Comparison of ENCODE assay signal across 16 cellular contexts in the genomic region with DNA sequence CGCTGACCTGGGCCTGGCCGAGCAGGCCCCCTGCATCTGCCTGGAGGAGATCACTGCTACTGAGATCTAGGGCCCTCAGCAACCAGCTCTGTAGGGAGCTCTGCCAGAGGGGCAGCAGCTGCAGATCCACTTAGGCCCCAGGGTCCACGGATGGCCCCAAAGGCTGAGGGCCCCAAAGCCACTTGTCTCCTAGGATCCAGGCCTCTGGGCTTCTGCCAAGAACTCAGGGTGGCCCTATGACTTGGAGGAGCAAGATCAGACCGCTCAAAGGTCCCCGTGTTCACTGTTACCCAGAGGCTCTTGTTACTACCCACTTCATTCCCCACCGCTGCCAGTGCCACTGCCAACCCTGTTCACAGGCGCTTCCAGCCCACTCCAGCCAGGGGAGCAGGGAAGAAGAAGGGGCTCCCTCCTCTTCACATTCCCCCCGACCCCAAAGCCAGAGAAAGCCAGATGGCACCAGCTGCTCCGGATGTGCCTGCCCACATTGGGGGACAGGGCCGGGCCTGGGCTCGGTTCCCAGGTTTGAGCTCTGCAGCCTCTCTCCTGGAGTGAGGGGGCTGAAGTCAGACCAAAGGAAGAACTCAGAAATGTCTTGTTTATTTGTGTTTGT. TPM values are rescaled to one million over a fixed set of nuclear protein-coding genes. Genes with fewer than 3 reads are reported as not detected.
DNase-seq lines count a peak whose midpoint lies in the region; ATAC-seq and TF ChIP-seq lines count a peak whose summit lies in the region.
"Had no signal": no experiment of that assay in that cellular context is flagged by ENCODE, and none has a peak within 500 bp of the region (broad histone marks: within the 10 kb centered on the region; RNA-seq: fewer than 3 reads in every experiment).

No MANE protein-coding gene starts in this region.

- peak overlapping the region; percentile 58; the same call in 1 of the 2 replicates for H3K27ac ChIP-seq in HEK293 (ENCODE audit: extremely low read depth, low read depth, low read length)
- H3K27ac ChIP-seq in mammary epithelial cell (ENCODE audit: insufficient read depth, low read depth, low read length), result no peak overlapping the region
- H3K27ac ChIP-seq in layer of hippocampus (ENCODE audit: low read depth, low read length), result peak overlapping the region; percentile 86
- H3K27ac ChIP-seq in stomach smooth muscle (ENCODE audit: low read length), result peak overlapping the region; percentile 31
- no peak overlapping the region for H3K27ac ChIP-seq in naive thymus-derived CD4-positive, alpha-beta T cell (ENCODE audit: low read depth, low read length)
- peak overlapping the region in 1 of 2 donors; percentile 23 for H3K27ac ChIP-seq in left lung

- in situ Hi-C loops in mammary epithelial cell (cut with MboI; ENCODE audit: low sequenced_read_pairs in 2 of 2), result no loop called here

- H3K36me3 ChIP-seq in HEK293 (ENCODE audit: control insufficient read depth in 2 of 2, insufficient read depth in 1 of 2, low read length in 2 of 2) (peaks cover 8 to 55% of the 10 kb centered on the region in 2 experiments; a peak in 2 of 3 replicates), mammary epithelial cell (ENCODE audit: insufficient read depth, low read length) (no peaks in the 10 kb centered on the region), stomach smooth muscle (ENCODE audit: control insufficient read depth in 2 of 2, insufficient read depth in 2 of 2, low read length in 2 of 2) (peaks cover 25 to 26% of the 10 kb centered on the region in 2 donors), left lung (peaks cover 3 to 52% of the 10 kb centered on the region in 2 donors)
- peaks cover 0 to 37% (median 0%) of the 10 kb centered on the region in 3 experiments for H3K36me3 ChIP-seq in naive thymus-derived CD4-positive, alpha-beta T cell (ENCODE audit: control insufficient read depth in 2 of 3, insufficient read depth in 3 of 3, low read length in 3 of 3)

- no peak for ATAC-seq in naive thymus-derived CD4-positive, alpha-beta T cell
- ATAC-seq in left lung, result no peak
- ATAC-seq: activated T-cell treated with anti-CD3 and anti-CD28 coated beads, Interleukin-2, amount 50 U/mL, for 72 hours had no signal

- no peaks in the 10 kb centered on the region for H3K9me3 Mint-ChIP-seq in naive thymus-derived CD4-positive, alpha-beta T cell
- H3K9me3 Mint-ChIP-seq: activated CD4-positive, alpha-beta T cell treated with anti-CD3 and anti-CD28 coated beads, Interleukin-2, amount 10 ng/mL, durations not matched to agents 24 days and 14 days; activated T-cell treated with anti-CD3 and anti-CD28 coated beads, Interleukin-2, amount 50 U/mL, for 72 hours; CD4-positive, CD25-positive, alpha-beta regulatory T cell; endodermal cell had no signal

- dilution Hi-C loops in mammary epithelial cell (cut with HindIII; ENCODE audit: low sequenced_read_pairs), result no loop called here

- H3K4me2 ChIP-seq in mammary epithelial cell (ENCODE audit: insufficient read depth, low read depth, low read length), result no peak overlapping the region

- H3K27me3 Mint-ChIP-seq in naive thymus-derived CD4-positive, alpha-beta T cell, result no peaks in the 10 kb centered on the region
- H3K27me3 Mint-ChIP-seq: activated CD4-positive, alpha-beta T cell treated with anti-CD3 and anti-CD28 coated beads, Interleukin-2, amount 10 ng/mL, durations not matched to agents 24 days and 14 days; CD4-positive, CD25-positive, alpha-beta regulatory T cell had no signal

- H4K20me1 ChIP-seq in mammary epithelial cell (ENCODE audit: insufficient read depth, low read length), result no peaks in the 10 kb centered on the region

- intact Hi-C loops in mammary epithelial cell (cut with micrococcal nuclease) (no loop called here), left lung (cut with DNase I) (no loop called here)
- intact Hi-C loops in naive thymus-derived CD4-positive, alpha-beta T cell (cut with micrococcal nuclease), result no loop called here

- H3K4me1 Mint-ChIP-seq in naive thymus-derived CD4-positive, alpha-beta T cell, result no peaks in the 10 kb centered on the region
- H3K4me1 Mint-ChIP-seq: activated CD4-positive, alpha-beta T cell treated with anti-CD3 and anti-CD28 coated beads, Interleukin-2, amount 10 ng/mL, durations not matched to agents 24 days and 14 days; CD4-positive, CD25-positive, alpha-beta regulatory T cell had no signal

- TSS peak; percentile 33 for BruUV-seq in mammary epithelial cell (replicated peaks; lab: Mats Ljungman, UMichigan)

- POLR2A ChIA-PET in HEK293 (lab: Yijun Ruan, JAX), result interaction anchor here (1.1 to 3.0 kb wide), 2 partner anchors 10 kb away, joined by 3 to 9 read pairs; no protein-coding TSS in a partner anchor
- POLR2A ChIA-PET in naive thymus-derived CD4-positive, alpha-beta T cell (lab: Charles Lee), result interaction anchor here (1.1 to 1.5 kb wide), 2 partner anchors 8 to 9 kb away, joined by 3 to 6 read pairs; partner anchors contain the start of gene LZTS2

- no peak for TF ChIP-seq CTCF in HEK293 (tag by site-specific recombination; IDR thresholded peaks at IDR 0.05)
- no peak for TF ChIP-seq CTCF in mammary epithelial cell (conservative IDR thresholded peaks at IDR 0.05 in 1 of 2, IDR thresholded peaks at IDR 0.05 in 1 of 2; ENCODE audit: extremely low read depth in 1 of 2, insufficient read depth in 1 of 2, low read depth in 1 of 2, low read length in 2 of 2)
- TF ChIP-seq CTCF in left lung (IDR thresholded peaks at IDR 0.05), result no peak

- H3K4me3 ChIP-seq in HEK293 (ENCODE audit: low read depth, low read length), result no peak overlapping the region
- no peak overlapping the region for H3K4me3 ChIP-seq in mammary epithelial cell (replicated peaks in 1 of 3; ENCODE audit: insufficient read depth in 1 of 3, low read depth in 2 of 3, low read length in 3 of 3)
- H3K4me3 ChIP-seq in stomach smooth muscle (ENCODE audit: low read length in 2 of 2), result no peak overlapping the region
- H3K4me3 ChIP-seq in naive thymus-derived CD4-positive, alpha-beta T cell (ENCODE audit: low read length), result no peak overlapping the region
- H3K4me3 ChIP-seq in left lung, result no peak overlapping the region
- H3K4me3 ChIP-seq: prostate gland had no signal

- H3K4me1 ChIP-seq in HEK293 (ENCODE audit: control insufficient read depth, insufficient read depth, low read length) (0 out of 2 replicates have a peak, but pooled peaks cover 2% of the 10 kb centered on the region), mammary epithelial cell (ENCODE audit: insufficient read depth, low read length) (peaks cover 24% of the 10 kb centered on the region), stomach smooth muscle (ENCODE audit: control insufficient read depth, insufficient read depth, low read length) (peaks cover 39% of the 10 kb centered on the region), left lung (peaks cover 5 to 18% of the 10 kb centered on the region in 2 donors)
- no peaks in the 10 kb centered on the region for H3K4me1 ChIP-seq in naive thymus-derived CD4-positive, alpha-beta T cell (ENCODE audit: control insufficient read depth in 2 of 2, insufficient read depth in 2 of 2, low read length in 2 of 2)

- no peaks in the 10 kb centered on the region for H3K27me3 ChIP-seq in mammary epithelial cell (ENCODE audit: insufficient read depth, low read length)
- H3K27me3 ChIP-seq in layer of hippocampus (ENCODE audit: control insufficient read depth, insufficient read depth, low read length), result no peaks in the 10 kb centered on the region
- no peaks in the 10 kb centered on the region for H3K27me3 ChIP-seq in stomach smooth muscle (ENCODE audit: control insufficient read depth in 1 of 2, insufficient read depth in 2 of 2, low read length in 2 of 2)
- H3K27me3 ChIP-seq in naive thymus-derived CD4-positive, alpha-beta T cell (ENCODE audit: control insufficient read depth in 2 of 2, insufficient read depth in 2 of 2, low read length in 2 of 2), result no peaks in the 10 kb centered on the region
- H3K27me3 ChIP-seq in left lung, result no peaks in the 10 kb centered on the region

- H3K27ac Mint-ChIP-seq in naive thymus-derived CD4-positive, alpha-beta T cell, result no peak overlapping the region
- H3K27ac Mint-ChIP-seq: activated CD4-positive, alpha-beta T cell treated with anti-CD3 and anti-CD28 coated beads, Interleukin-2, amount 10 ng/mL, durations not matched to agents 24 days and 14 days; activated T-cell treated with anti-CD3 and anti-CD28 coated beads, Interleukin-2, amount 50 U/mL, for 72 hours; CD4-positive, CD25-positive, alpha-beta regulatory T cell; endodermal cell had no signal

- no peak for DNase-seq in mammary epithelial cell
- DNase-seq in naive thymus-derived CD4-positive, alpha-beta T cell, result no peak
- no peak for DNase-seq in stimulated activated CD4-positive, alpha-beta T cell treated with anti-CD3 and anti-CD28 coated beads, Interleukin-4, amount 100 ng/mL, for 1 hour
- DNase-seq in UCSD-AML1 (lab: John Stamatoyannopoulos, UW; ENCODE audit: unreplicated experiment), result no peak
- no peak for DNase-seq in left lung
- DNase-seq: activated CD4-positive, alpha-beta T cell treated with anti-CD3 and anti-CD28 coated beads, Interleukin-2, amount 10 ng/mL, durations not matched to agents 24 days and 14 days; activated T-cell treated with anti-CD3 and anti-CD28 coated beads, Interleukin-2, amount 50 U/mL, for 72 hours; CD4-positive, CD25-positive, alpha-beta regulatory T cell; endodermal cell; KG1; mesendoderm; T-helper 1 cell had no signal

- peaks cover 0 to 4% (median 0%) of the 10 kb centered on the region in 5 donors for H3K36me3 Mint-ChIP-seq in naive thymus-derived CD4-positive, alpha-beta T cell

- no peak overlapping the region for H3K9ac ChIP-seq in mammary epithelial cell (ENCODE audit: insufficient read depth, low read length)
- H3K9ac ChIP-seq in stomach smooth muscle (ENCODE audit: low read length in 2 of 2), result no peak overlapping the region

- H3K9me3 ChIP-seq in HEK293 (ENCODE audit: control insufficient read depth, insufficient read depth, low read depth, low read length) (no peaks in the 10 kb centered on the region), mammary epithelial cell (replicated peaks; ENCODE audit: insufficient read depth, low read length) (no peaks in the 10 kb centered on the region), stomach smooth muscle (ENCODE audit: control insufficient read depth in 2 of 2, low read length in 2 of 2) (no peaks in the 10 kb centered on the region), left lung (no peaks in the 10 kb centered on the region)
- H3K9me3 ChIP-seq in naive thymus-derived CD4-positive, alpha-beta T cell (ENCODE audit: control insufficient read depth in 2 of 3, low read length in 3 of 3), result no peaks in the 10 kb centered on the region
- H3K9me3 ChIP-seq: prostate gland had no signal

- H2AFZ ChIP-seq in mammary epithelial cell (ENCODE audit: low read depth, low read length), result no peak overlapping the region

- WGBS in mammary epithelial cell (ENCODE audit: low coverage, missing lambda C conversion rate), result 47% methylated on average over 10 of the region's 11 CpGs

- peaks cover 19% of the 10 kb centered on the region for H3K79me2 ChIP-seq in mammary epithelial cell (ENCODE audit: insufficient read depth, low read length)

- CTCF ChIA-PET in HEK293 (lab: Yijun Ruan, JAX), result interaction anchor here (0.7 to 2.4 kb wide), 7 partner anchors 9 to 89 kb away, joined by 3 to 15 read pairs (median 5); no protein-coding TSS in a partner anchor
- CTCF ChIA-PET in mammary epithelial cell (lab: Charles Lee; ENCODE audit: low non-redundant PET), result no interaction called here
- CTCF ChIA-PET in naive thymus-derived CD4-positive, alpha-beta T cell (lab: Charles Lee), result interaction anchor here (1.1 to 1.8 kb wide), 2 partner anchors 9 to 10 kb away, joined by 3 to 8 read pairs; no protein-coding TSS in a partner anchor

- H3K4me3 Mint-ChIP-seq in naive thymus-derived CD4-positive, alpha-beta T cell, result no peak overlapping the region
- H3K4me3 Mint-ChIP-seq: activated CD4-positive, alpha-beta T cell treated with anti-CD3 and anti-CD28 coated beads, Interleukin-2, amount 10 ng/mL, durations not matched to agents 24 days and 14 days; activated T-cell treated with anti-CD3 and anti-CD28 coated beads, Interleukin-2, amount 50 U/mL, for 72 hours; CD4-positive, CD25-positive, alpha-beta regulatory T cell; endodermal cell had no signal

RNA-seq across cellular contexts. Expression of gene LZTS2, which starts 7.6 kb away (rescaled TPM):
- total RNA-seq in mammary epithelial cell (100 to 1,000 TPM in 1 of 2 donors, 10 to 100 TPM in 1; 44.3 to 159 TPM), left lung (10 to 100 TPM; 47.6 to 48.6 TPM)
- 30.4 TPM for polyA plus RNA-seq in mammary epithelial cell
- polyA minus RNA-seq in mammary epithelial cell, result 18.3 TPM
- total RNA-seq in naive thymus-derived CD4-positive, alpha-beta T cell, result 10 to 100 TPM; 16.0 to 44.7 (median 25.5) TPM
- polyA plus RNA-seq in naive thymus-derived CD4-positive, alpha-beta T cell, result 10 to 100 TPM; 10.8 to 25.6 TPM

RNA-seq across cellular contexts. Expression of gene TWNK, which starts 19.9 kb away (rescaled TPM):
- 10 to 100 TPM in 1 of 2 donors, 1 to 10 TPM in 1; 6.8 to 18.7 TPM for total RNA-seq in mammary epithelial cell
- polyA plus RNA-seq in mammary epithelial cell, result 14.4 TPM
- 13.5 TPM for polyA minus RNA-seq in mammary epithelial cell
- 10 to 100 TPM in 3 of 5 experiments, 1 to 10 TPM in 2; 5.8 to 17.3 (median 14.8) TPM for total RNA-seq in naive thymus-derived CD4-positive, alpha-beta T cell
- polyA plus RNA-seq in naive thymus-derived CD4-positive, alpha-beta T cell, result 10 to 100 TPM; 10.0 to 18.9 TPM
- 1 to 10 TPM; 3.4 to 6.6 TPM for total RNA-seq in left lung

RNA-seq across cellular contexts. Expression of gene MRPL43, which starts 19.9 kb away (rescaled TPM):
- 10 to 100 TPM; 48.0 to 65.4 TPM for total RNA-seq in mammary epithelial cell
- 104 TPM for polyA plus RNA-seq in mammary epithelial cell
- 16.2 TPM for polyA minus RNA-seq in mammary epithelial cell
- total RNA-seq in naive thymus-derived CD4-positive, alpha-beta T cell, result 10 to 100 TPM; 35.8 to 74.5 (median 46.5) TPM
- polyA plus RNA-seq in naive thymus-derived CD4-positive, alpha-beta T cell, result 100 to 1,000 TPM; 143 to 149 TPM
- 10 to 100 TPM; 55.0 to 67.9 TPM for total RNA-seq in left lung

RNA-seq across cellular contexts. Expression of gene PDZD7, which starts 23.7 kb away (rescaled TPM):
- total RNA-seq in mammary epithelial cell (1 to 10 TPM in 1 of 2 donors, under 1 TPM in 1; 0.59 to 2.7 TPM), left lung (under 1 TPM; 0.58 to 0.96 TPM)
- polyA plus RNA-seq in mammary epithelial cell, result 0.95 TPM
- 0.47 TPM for polyA minus RNA-seq in mammary epithelial cell
- total RNA-seq in naive thymus-derived CD4-positive, alpha-beta T cell, result 1 to 10 TPM in 3 of 5 experiments, under 1 TPM in 2; 0.65 to 2.8 (median 1.8) TPM
- polyA plus RNA-seq in naive thymus-derived CD4-positive, alpha-beta T cell, result 1 to 10 TPM in 1 of 2 donors, under 1 TPM in 1; 0.71 to 1.1 TPM

RNA-seq across cellular contexts. Expression of gene SFXN3, which starts 23.8 kb away (rescaled TPM):
- total RNA-seq in mammary epithelial cell (100 to 1,000 TPM in 1 of 2 donors, 10 to 100 TPM in 1; 79.4 to 102 TPM), left lung (10 to 100 TPM; 67.2 to 79.0 TPM)
- polyA plus RNA-seq in mammary epithelial cell, result 104 TPM
- polyA minus RNA-seq in mammary epithelial cell, result 101 TPM
- 10 to 100 TPM; 33.7 to 90.4 (median 48.4) TPM for total RNA-seq in naive thymus-derived CD4-positive, alpha-beta T cell
- polyA plus RNA-seq in naive thymus-derived CD4-positive, alpha-beta T cell, result 10 to 100 TPM; 12.6 to 13.2 TPM

Comparison
In these comparisons a context has a peak if more than half of its experiments do, and no peak if none do; other contexts are left out.
1. H3K27ac ChIP-seq: peak in HEK293 (single experiment), layer of hippocampus (single experiment) and stomach smooth muscle (single experiment); none in mammary epithelial cell (single experiment) and naive thymus-derived CD4-positive, alpha-beta T cell (single experiment).